ENCODE assay signal across 15 cellular contexts in genomic region chr13:98207411-98207810, GRCh38. TPM values are rescaled to one million over a fixed set of nuclear protein-coding genes. Genes with fewer than 3 reads are reported as not detected.
A peak's percentile ranks its signal among the peaks of the same experiment; 100 is the strongest.
DNase-seq lines count a peak whose midpoint lies in the region; ATAC-seq and TF ChIP-seq lines count a peak whose summit lies in the region.
"Had no signal": no experiment of that assay in that cellular context is flagged by ENCODE, and none has a peak within 500 bp of the region (broad histone marks: within the 10 kb centered on the region; RNA-seq: fewer than 3 reads in every experiment).

No MANE protein-coding gene starts in this region.

- H3K27ac ChIP-seq in coronary artery = peak overlapping the region; percentile 58 to 91
- H3K27ac ChIP-seq in lung (ENCODE audit: low read depth in 1 of 2, low read length in 1 of 2) = peak overlapping the region; percentile 26 to 68
- peak overlapping the region; percentile 5 to 79 (median 62) for H3K27ac ChIP-seq in stomach
- H3K27ac ChIP-seq: suprapubic skin had no signal

- WGBS in lung, 2 donors = 70 to 75% methylated on average over 4 of the region's 4 CpGs
- WGBS in stomach, 5 donors = 47 to 63% (median 52%) methylated on average over 4 of the region's 4 CpGs

- CTCF ChIA-PET in activated CD8-positive, alpha-beta T cell treated with anti-CD3 and anti-CD28 coated beads, Interleukin-2, amount 10 ng/mL, durations not matched to agents 7 days and 5 days (lab: Charles Lee) = no interaction called here

- TF ChIP-seq EP300 in stomach (IDR thresholded peaks at IDR 0.05) = no peak

- H3K9me3 Mint-ChIP-seq in activated CD8-positive, alpha-beta T cell treated with anti-CD3 and anti-CD28 coated beads, Interleukin-2, amount 10 ng/mL, durations not matched to agents 7 days and 5 days (ENCODE audit: insufficient read depth) = no peaks in the 10 kb centered on the region
- H3K9me3 Mint-ChIP-seq: T-helper 1 cell treated with Interleukin-12 subunit alpha and Interleukin-12 subunit beta and Interleukin-4 antibody, amounts not matched to agents 30 μg/mL and 1 μg/mL, for 36 hours had no signal

- H3K4me1 ChIP-seq in lung (ENCODE audit: control insufficient read depth in 2 of 2, insufficient read depth in 2 of 2, low read length in 2 of 2) (peaks cover 4 to 5% of the 10 kb centered on the region in 2 donors), stomach (peaks cover under 1 to 33% (median 12%) of the 10 kb centered on the region in 4 donors)
- H3K4me1 ChIP-seq: suprapubic skin had no signal

- no peak for TF ChIP-seq POLR2A in stomach (IDR thresholded peaks at IDR 0.05)

- no peaks in the 10 kb centered on the region for H3K9me3 ChIP-seq in lung (ENCODE audit: control insufficient read depth in 2 of 2, insufficient read depth in 1 of 2, low read length in 1 of 2)
- peaks cover 0 to 16% (median 11%) of the 10 kb centered on the region in 4 donors for H3K9me3 ChIP-seq in stomach

- DNase-seq in HK-2 (ENCODE audit: unreplicated experiment) (peak; percentile 69), coronary artery (ENCODE audit: low spot score) (no peak), lung (ENCODE audit: low spot score) (no peak), stomach (no peak), ecto neural progenitor cell (ENCODE audit: low spot score) (no peak), middle frontal gyrus (ENCODE audit: extremely low spot score, low spot score) (no peak), SW 1271 (lab: John Stamatoyannopoulos, UW) (no peak)
- DNase-seq in activated CD8-positive, alpha-beta T cell treated with anti-CD3 and anti-CD28 coated beads, Interleukin-2, amount 10 ng/mL, durations not matched to agents 7 days and 5 days = no peak
- DNase-seq: activated CD4-positive, alpha-beta T cell treated with anti-CD3 and anti-CD28 coated beads, Interleukin-2, amount 50 U/mL, for 1 hour; NCI-H2171 had no signal

- no peak overlapping the region for H3K27ac Mint-ChIP-seq in activated CD8-positive, alpha-beta T cell treated with anti-CD3 and anti-CD28 coated beads, Interleukin-2, amount 10 ng/mL, durations not matched to agents 7 days and 5 days
- H3K27ac Mint-ChIP-seq: activated T-helper 17 cell treated with anti-CD3 and anti-CD28 coated beads, Interleukin-2, amount 50 U/mL, for 72 hours; T-helper 1 cell treated with Interleukin-12 subunit alpha and Interleukin-12 subunit beta and Interleukin-4 antibody, amounts not matched to agents 30 μg/mL and 1 μg/mL, for 36 hours had no signal

- ATAC-seq in lung (ENCODE audit: insufficient read depth, low FRiP score) = no peak
- no peak for ATAC-seq in activated CD8-positive, alpha-beta T cell treated with anti-CD3 and anti-CD28 coated beads, Interleukin-2, amount 10 ng/mL, durations not matched to agents 7 days and 5 days
- ATAC-seq: activated T-helper 17 cell treated with anti-CD3 and anti-CD28 coated beads, Interleukin-2, amount 50 U/mL, for 72 hours had no signal

- H3K4me3 Mint-ChIP-seq in activated CD8-positive, alpha-beta T cell treated with anti-CD3 and anti-CD28 coated beads, Interleukin-2, amount 10 ng/mL, durations not matched to agents 7 days and 5 days = no peak overlapping the region
- H3K4me3 Mint-ChIP-seq: activated T-helper 17 cell treated with anti-CD3 and anti-CD28 coated beads, Interleukin-2, amount 50 U/mL, for 72 hours; T-helper 1 cell treated with Interleukin-12 subunit alpha and Interleukin-12 subunit beta and Interleukin-4 antibody, amounts not matched to agents 30 μg/mL and 1 μg/mL, for 36 hours had no signal

- no peak for TF ChIP-seq CTCF in coronary artery (IDR thresholded peaks at IDR 0.05)
- TF ChIP-seq CTCF in lung (IDR thresholded peaks at IDR 0.05; ENCODE audit: control extremely low read depth, extremely low read depth) = no peak
- TF ChIP-seq CTCF in stomach (IDR thresholded peaks at IDR 0.05) = no peak

- no peaks in the 10 kb centered on the region for H3K4me1 Mint-ChIP-seq in activated CD8-positive, alpha-beta T cell treated with anti-CD3 and anti-CD28 coated beads, Interleukin-2, amount 10 ng/mL, durations not matched to agents 7 days and 5 days (ENCODE audit: low read depth)
- H3K4me1 Mint-ChIP-seq: activated T-helper 17 cell treated with anti-CD3 and anti-CD28 coated beads, Interleukin-2, amount 50 U/mL, for 72 hours had no signal

- no peaks in the 10 kb centered on the region for H3K36me3 Mint-ChIP-seq in activated CD8-positive, alpha-beta T cell treated with anti-CD3 and anti-CD28 coated beads, Interleukin-2, amount 10 ng/mL, durations not matched to agents 7 days and 5 days (ENCODE audit: low read depth)

- no peaks in the 10 kb centered on the region for H3K36me3 ChIP-seq in lung (ENCODE audit: control insufficient read depth in 2 of 2, insufficient read depth in 2 of 2, low read length in 2 of 2)
- no peaks in the 10 kb centered on the region for H3K36me3 ChIP-seq in stomach
- H3K36me3 ChIP-seq: suprapubic skin had no signal

- peak overlapping the region; percentile 18 for H3K4me3 ChIP-seq in coronary artery
- H3K4me3 ChIP-seq in lung = no peak overlapping the region
- no peak overlapping the region for H3K4me3 ChIP-seq in stomach
- H3K4me3 ChIP-seq: skin epidermis, suprapubic skin had no signal

- H3K27me3 ChIP-seq in lung (ENCODE audit: control insufficient read depth, insufficient read depth) (no peaks in the 10 kb centered on the region), stomach (no peaks in the 10 kb centered on the region)
- H3K27me3 ChIP-seq: suprapubic skin had no signal

- POLR2A ChIA-PET in activated CD8-positive, alpha-beta T cell treated with anti-CD3 and anti-CD28 coated beads, Interleukin-2, amount 10 ng/mL, durations not matched to agents 7 days and 5 days (lab: Charles Lee) = no interaction called here

- intact Hi-C loops in stomach (cut with DNase I; ENCODE audit: low total_unique reads) = no loop called here

- no peaks in the 10 kb centered on the region for H3K27me3 Mint-ChIP-seq in activated CD8-positive, alpha-beta T cell treated with anti-CD3 and anti-CD28 coated beads, Interleukin-2, amount 10 ng/mL, durations not matched to agents 7 days and 5 days (ENCODE audit: low read depth)

RNA-seq across cellular contexts. Expression of gene RNF113B, which starts 30.3 kb away (rescaled TPM):
- total RNA-seq in lung (not detected), stomach (not detected)
- polyA plus RNA-seq in lung (not detected), stomach (not detected)
- total RNA-seq in activated CD8-positive, alpha-beta T cell treated with anti-CD3 and anti-CD28 coated beads, Interleukin-2, amount 10 ng/mL, durations not matched to agents 7 days and 5 days = not detected
- total RNA-seq: activated T-helper 17 cell treated with anti-CD3 and anti-CD28 coated beads, Interleukin-2, amount 50 U/mL, for 72 hours; mononuclear cell; suprapubic skin had no signal
